In genomic region chr11:20056109-20057054, GRCh38 we compare ENCODE assay signal across 10 cellular contexts.
DNase-seq lines count a peak whose midpoint lies in the region; ATAC-seq and TF ChIP-seq lines count a peak whose summit lies in the region.
"Had no signal": no experiment of that assay in that cellular context is flagged by ENCODE, and none has a peak within 500 bp of the region (broad histone marks: within the 10 kb centered on the region; RNA-seq: fewer than 3 reads in every experiment).

No MANE protein-coding gene starts in this region.

- ATAC-seq in thoracic aorta (ENCODE audit: insufficient number of reproducible peaks, low FRiP score, low read depth): no peak
- ATAC-seq in activated naive CD8-positive, alpha-beta T cell treated with anti-CD3 and anti-CD28 coated beads, Interleukin-2, amount 50 U/mL, for 24 hours: no peak
- ATAC-seq in GM18519 (IDR thresholded peaks at IDR 0.05; ENCODE audit: low FRiP score, unreplicated experiment): no peak
- ATAC-seq in GM21526 (IDR thresholded peaks at IDR 0.05; ENCODE audit: low FRiP score, unreplicated experiment): no peak

- peaks cover 19 to 74% of the 10 kb centered on the region in 2 donors for H3K4me1 ChIP-seq in thoracic aorta (ENCODE audit: control insufficient read depth in 1 of 2, low read depth in 2 of 2)

- H3K27ac Mint-ChIP-seq in chondrocyte (ENCODE audit: unreplicated experiment): peak overlapping the region; percentile 67
- H3K27ac Mint-ChIP-seq in activated naive CD8-positive, alpha-beta T cell treated with anti-CD3 and anti-CD28 coated beads, Interleukin-2, amount 50 U/mL, for 24 hours: no peak overlapping the region

- no peaks in the 10 kb centered on the region for H3K27me3 Mint-ChIP-seq in chondrocyte (ENCODE audit: low read depth)
- H3K27me3 Mint-ChIP-seq in activated naive CD8-positive, alpha-beta T cell treated with anti-CD3 and anti-CD28 coated beads, Interleukin-2, amount 50 U/mL, for 24 hours: no peaks in the 10 kb centered on the region

- H3K27me3 ChIP-seq in thoracic aorta (replicated peaks; ENCODE audit: insufficient read depth): no peaks in the 10 kb centered on the region

- peaks cover 57% of the 10 kb centered on the region for H3K4me1 Mint-ChIP-seq in chondrocyte (ENCODE audit: low read depth)
- no peaks in the 10 kb centered on the region for H3K4me1 Mint-ChIP-seq in activated naive CD8-positive, alpha-beta T cell treated with anti-CD3 and anti-CD28 coated beads, Interleukin-2, amount 50 U/mL, for 24 hours

- no peaks in the 10 kb centered on the region for H3K9me3 ChIP-seq in thoracic aorta

- TF ChIP-seq CTCF in chondrocyte (IDR thresholded peaks at IDR 0.05) (no peak), thoracic aorta (IDR thresholded peaks at IDR 0.05) (no peak)

- H3K4me3 Mint-ChIP-seq in chondrocyte (ENCODE audit: unreplicated experiment): no peak overlapping the region
- no peak overlapping the region for H3K4me3 Mint-ChIP-seq in activated naive CD8-positive, alpha-beta T cell treated with anti-CD3 and anti-CD28 coated beads, Interleukin-2, amount 50 U/mL, for 24 hours

- no peaks in the 10 kb centered on the region for H3K9me3 Mint-ChIP-seq in chondrocyte (ENCODE audit: low read depth)
- no peaks in the 10 kb centered on the region for H3K9me3 Mint-ChIP-seq in activated naive CD8-positive, alpha-beta T cell treated with anti-CD3 and anti-CD28 coated beads, Interleukin-2, amount 50 U/mL, for 24 hours

- no peak overlapping the region for H3K4me3 ChIP-seq in thoracic aorta

- H3K36me3 ChIP-seq in thoracic aorta: peaks cover 76% of the 10 kb centered on the region

- peaks cover 66% of the 10 kb centered on the region for H3K36me3 Mint-ChIP-seq in chondrocyte (ENCODE audit: low read depth)
- H3K36me3 Mint-ChIP-seq in activated naive CD8-positive, alpha-beta T cell treated with anti-CD3 and anti-CD28 coated beads, Interleukin-2, amount 50 U/mL, for 24 hours (ENCODE audit: low read depth): no peaks in the 10 kb centered on the region

- DNase-seq in NCI-H2196 treated with DMSO at 0.1 percent for 48 hours (lab: John Stamatoyannopoulos, UW; ENCODE audit: unreplicated experiment) (peak; percentile 20), chondrocyte (ENCODE audit: low spot score) (no peak), midbrain (lab: John Stamatoyannopoulos, UW) (peak; percentile 35), thoracic aorta (ENCODE audit: low spot score) (peak; percentile 37), SIG-M5 treated with dmso at 0.1 percent for 504 hours (lab: John Stamatoyannopoulos, UW; ENCODE audit: unreplicated experiment) (no peak)
- no peak for DNase-seq in activated naive CD8-positive, alpha-beta T cell treated with anti-CD3 and anti-CD28 coated beads, Interleukin-2, amount 50 U/mL, for 24 hours
- DNase-seq: KBM-7; stimulated activated CD4-positive, alpha-beta T cell treated with anti-CD3 and anti-CD28 coated beads, Interleukin-2, amount 100 ng/mL, for 24 hours had no signal

- H3K27ac ChIP-seq in thoracic aorta: peak overlapping the region; percentile 23 to 52

Comparison
In these comparisons a context has a peak if more than half of its experiments do, and no peak if none do; other contexts are left out.
1. DNase-seq: peak in NCI-H2196 treated with DMSO at 0.1 percent for 48 hours (single experiment), midbrain (single experiment) and thoracic aorta (single experiment); none in chondrocyte (single experiment), activated naive CD8-positive, alpha-beta T cell treated with anti-CD3 and anti-CD28 coated beads, Interleukin-2, amount 50 U/mL, for 24 hours (single experiment) and SIG-M5 treated with dmso at 0.1 percent for 504 hours (single experiment).